9 cellular contexts compared by ENCODE assay signal in the genomic region with DNA sequence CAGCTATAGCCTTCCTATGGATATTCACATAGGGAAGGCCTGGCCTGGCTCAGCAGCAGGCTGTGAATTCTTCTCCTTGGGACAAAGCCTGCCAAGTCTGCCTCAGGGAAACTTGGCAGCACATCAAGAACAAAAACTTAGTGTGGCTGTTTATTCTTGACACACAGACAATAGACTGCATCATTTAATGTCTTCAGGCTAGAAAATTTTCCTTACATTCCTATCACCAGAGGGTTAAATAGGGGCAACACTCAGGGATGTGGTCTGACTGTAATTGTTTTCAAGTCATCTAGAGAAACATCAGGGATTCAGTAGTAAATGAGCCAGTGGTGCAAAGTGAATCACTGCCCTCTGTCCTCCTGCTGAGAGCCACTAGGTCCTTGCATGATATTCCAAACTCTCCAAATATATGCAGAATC.
DNase-seq lines count a peak whose midpoint lies in the region; ATAC-seq and TF ChIP-seq lines count a peak whose summit lies in the region.
"Had no signal": no experiment of that assay in that cellular context is flagged by ENCODE, and none has a peak within 500 bp of the region (broad histone marks: within the 10 kb centered on the region; RNA-seq: fewer than 3 reads in every experiment).

No MANE protein-coding gene starts in this region.

- peaks cover 0 to 12% (median 5%) of the 10 kb centered on the region in 8 donors for H3K9me3 Mint-ChIP-seq in CD4-positive, alpha-beta memory T cell
- H3K9me3 Mint-ChIP-seq: dendritic cell treated with granulocyte-macrophage colony-stimulating factor and Interleukin-4, amounts not matched to agents 40 ng/mL and 50 ng/mL, for 4 days had no signal

- CTCF ChIA-PET in SK-N-SH (lab: Yijun Ruan, JAX): no interaction called here
- CTCF ChIA-PET in CD4-positive, alpha-beta memory T cell (lab: Charles Lee; ENCODE audit: partially characterized antibody): no interaction called here

- no peak overlapping the region for H3K27ac Mint-ChIP-seq in CD4-positive, alpha-beta memory T cell
- H3K27ac Mint-ChIP-seq: dendritic cell treated with granulocyte-macrophage colony-stimulating factor and Interleukin-4, amounts not matched to agents 40 ng/mL and 50 ng/mL, for 4 days had no signal

- no peaks in the 10 kb centered on the region for H3K27me3 Mint-ChIP-seq in CD4-positive, alpha-beta memory T cell
- H3K27me3 Mint-ChIP-seq: dendritic cell treated with granulocyte-macrophage colony-stimulating factor and Interleukin-4, amounts not matched to agents 40 ng/mL and 50 ng/mL, for 4 days had no signal

- POLR2A ChIA-PET in SK-N-SH (lab: Yijun Ruan, JAX): no interaction called here
- POLR2A ChIA-PET in CD4-positive, alpha-beta memory T cell (lab: Charles Lee; ENCODE audit: partially characterized antibody): no interaction called here

- H2AFZ ChIP-seq in SK-N-SH (ENCODE audit: low read depth): no peak overlapping the region

- no peaks in the 10 kb centered on the region for H3K9me3 ChIP-seq in SK-N-SH
- H3K9me3 ChIP-seq in cardiac muscle cell (ENCODE audit: low read depth): no peaks in the 10 kb centered on the region
- H3K9me3 ChIP-seq in CD4-positive, alpha-beta memory T cell (ENCODE audit: control insufficient read depth in 1 of 2, low read length in 2 of 2): no peaks in the 10 kb centered on the region

- no peak for TF ChIP-seq RAD21 in SK-N-SH (IDR thresholded peaks at IDR 0.05; ENCODE audit: low read length)

- TF ChIP-seq EP300 in SK-N-SH (IDR thresholded peaks at IDR 0.05; ENCODE audit: borderline replicate concordance in 1 of 2, low read depth in 1 of 2, low read length in 1 of 2): peak in 1 of 2 experiments; percentile 16; a peak in 1 of 4 replicates

- H3K27ac ChIP-seq in SK-N-SH (ENCODE audit: low read depth in 2 of 2, low read length in 1 of 2) (peak overlapping the region; percentile 33 to 79), cardiac muscle cell (no peak overlapping the region)
- H3K27ac ChIP-seq in CD4-positive, alpha-beta memory T cell (ENCODE audit: low read depth, low read length): no peak overlapping the region

- intact Hi-C loops in CD4-positive, alpha-beta memory T cell (cut with micrococcal nuclease): no loop called here

- no peak overlapping the region for H3K4me2 ChIP-seq in SK-N-SH

- no peaks in the 10 kb centered on the region for H3K4me1 Mint-ChIP-seq in CD4-positive, alpha-beta memory T cell

- no peaks in the 10 kb centered on the region for H3K36me3 Mint-ChIP-seq in CD4-positive, alpha-beta memory T cell

- no peaks in the 10 kb centered on the region for H4K20me1 ChIP-seq in SK-N-SH (ENCODE audit: insufficient read depth)

- H3K36me3 ChIP-seq in SK-N-SH (replicated peaks in 1 of 2; ENCODE audit: control insufficient read depth in 1 of 2, insufficient read depth in 2 of 2, low read length in 1 of 2) (peaks cover 0 to 16% of the 10 kb centered on the region in 2 experiments), cardiac muscle cell (no peaks in the 10 kb centered on the region)
- H3K36me3 ChIP-seq in CD4-positive, alpha-beta memory T cell (ENCODE audit: insufficient read depth, low read length): no peaks in the 10 kb centered on the region

- no peak overlapping the region for H3K4me3 Mint-ChIP-seq in CD4-positive, alpha-beta memory T cell
- H3K4me3 Mint-ChIP-seq: dendritic cell treated with granulocyte-macrophage colony-stimulating factor and Interleukin-4, amounts not matched to agents 40 ng/mL and 50 ng/mL, for 4 days had no signal

- H3K79me2 ChIP-seq in SK-N-SH (ENCODE audit: insufficient read depth): no peaks in the 10 kb centered on the region

- peak; percentile 43 for TF ChIP-seq CTCF in SK-N-SH (IDR thresholded peaks at IDR 0.05)
- TF ChIP-seq CTCF in cardiac muscle cell (IDR thresholded peaks at IDR 0.05; ENCODE audit: low read depth, low read length): no peak
- no peak for TF ChIP-seq CTCF in retinal pigment epithelial cell (conservative IDR thresholded peaks at IDR 0.05; ENCODE audit: low read depth, low read length)

- no peak overlapping the region for H3K9ac ChIP-seq in SK-N-SH

- H3K4me1 ChIP-seq in SK-N-SH (ENCODE audit: control insufficient read depth in 1 of 2, insufficient read depth in 2 of 2, low read depth in 1 of 2, low read length in 1 of 2) (peaks cover 26 to 34% of the 10 kb centered on the region in 2 experiments), cardiac muscle cell (ENCODE audit: low read depth) (peaks cover 12% of the 10 kb centered on the region)
- H3K4me1 ChIP-seq in CD4-positive, alpha-beta memory T cell (ENCODE audit: insufficient read depth, low read length): no peaks in the 10 kb centered on the region

- DNase-seq in EL (peak; percentile 94), SK-N-SH (no peak), cardiac muscle cell (ENCODE audit: low read depth in 1 of 2, low spot score in 1 of 2) (peak; percentile 12 to 94), retinal pigment epithelial cell (ENCODE audit: low read depth) (peak; percentile 52), SHP77 treated with DMSO at 0.1 percent for 48 hours (lab: John Stamatoyannopoulos, UW) (no peak), GDM1 (lab: John Stamatoyannopoulos, UW) (no peak)
- DNase-seq in CD4-positive, alpha-beta memory T cell: no peak

- no peaks in the 10 kb centered on the region for H3K9me2 ChIP-seq in SK-N-SH

- no peaks in the 10 kb centered on the region for H3K27me3 ChIP-seq in SK-N-SH (ENCODE audit: insufficient read depth)
- H3K27me3 ChIP-seq in cardiac muscle cell: no peaks in the 10 kb centered on the region
- H3K27me3 ChIP-seq in CD4-positive, alpha-beta memory T cell (ENCODE audit: insufficient read depth, low read length): no peaks in the 10 kb centered on the region

- ATAC-seq in GM18519 (IDR thresholded peaks at IDR 0.05; ENCODE audit: low FRiP score, unreplicated experiment): no peak

- H3K4me3 ChIP-seq in SK-N-SH (ENCODE audit: low read depth in 2 of 2, low read length in 1 of 2): no peak overlapping the region
- H3K4me3 ChIP-seq in cardiac muscle cell: no peak overlapping the region
- no peak overlapping the region for H3K4me3 ChIP-seq in retinal pigment epithelial cell (ENCODE audit: low read length)
- no peak overlapping the region for H3K4me3 ChIP-seq in CD4-positive, alpha-beta memory T cell (ENCODE audit: low read length in 2 of 2)

- peaks cover 36% of the 10 kb centered on the region for H3F3A ChIP-seq in SK-N-SH (replicated peaks; ENCODE audit: insufficient read depth)

TF ChIP-seq in SK-N-SH, 30 proteins besides CTCF, POLR2A, EP300 and RAD21 (continues in another document):
- no peak; the same call in 1 of the 2 replicates for TF ChIP-seq TEAD4 (IDR thresholded peaks at IDR 0.05; ENCODE audit: borderline replicate concordance, insufficient read depth)
- no peak for TF ChIP-seq POLR2AphosphoS5 (IDR thresholded peaks at IDR 0.05; ENCODE audit: low read depth, low read length)
- TF ChIP-seq SMC3 (IDR thresholded peaks at IDR 0.05; ENCODE audit: low read depth, low read length): no peak; the same call in 1 of the 2 replicates
- TF ChIP-seq RXRA (IDR thresholded peaks at IDR 0.05; ENCODE audit: borderline replicate concordance, low read depth): no peak
- TF ChIP-seq, protein P1, sequence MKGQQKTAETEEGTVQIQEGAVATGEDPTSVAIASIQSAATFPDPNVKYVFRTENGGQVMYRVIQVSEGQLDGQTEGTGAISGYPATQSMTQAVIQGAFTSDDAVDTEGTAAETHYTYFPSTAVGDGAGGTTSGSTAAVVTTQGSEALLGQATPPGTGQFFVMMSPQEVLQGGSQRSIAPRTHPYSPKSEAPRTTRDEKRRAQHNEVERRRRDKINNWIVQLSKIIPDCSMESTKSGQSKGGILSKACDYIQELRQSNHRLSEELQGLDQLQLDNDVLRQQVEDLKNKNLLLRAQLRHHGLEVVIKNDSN (IDR thresholded peaks at IDR 0.05; ENCODE audit: borderline replicate concordance, low read depth): no peak
- peak; percentile 90 for TF ChIP-seq NFIC (IDR thresholded peaks at IDR 0.05; ENCODE audit: borderline replicate concordance)
- TF ChIP-seq FOXM1 (IDR thresholded peaks at IDR 0.05; ENCODE audit: low read depth): no peak
- TF ChIP-seq, protein P2, sequence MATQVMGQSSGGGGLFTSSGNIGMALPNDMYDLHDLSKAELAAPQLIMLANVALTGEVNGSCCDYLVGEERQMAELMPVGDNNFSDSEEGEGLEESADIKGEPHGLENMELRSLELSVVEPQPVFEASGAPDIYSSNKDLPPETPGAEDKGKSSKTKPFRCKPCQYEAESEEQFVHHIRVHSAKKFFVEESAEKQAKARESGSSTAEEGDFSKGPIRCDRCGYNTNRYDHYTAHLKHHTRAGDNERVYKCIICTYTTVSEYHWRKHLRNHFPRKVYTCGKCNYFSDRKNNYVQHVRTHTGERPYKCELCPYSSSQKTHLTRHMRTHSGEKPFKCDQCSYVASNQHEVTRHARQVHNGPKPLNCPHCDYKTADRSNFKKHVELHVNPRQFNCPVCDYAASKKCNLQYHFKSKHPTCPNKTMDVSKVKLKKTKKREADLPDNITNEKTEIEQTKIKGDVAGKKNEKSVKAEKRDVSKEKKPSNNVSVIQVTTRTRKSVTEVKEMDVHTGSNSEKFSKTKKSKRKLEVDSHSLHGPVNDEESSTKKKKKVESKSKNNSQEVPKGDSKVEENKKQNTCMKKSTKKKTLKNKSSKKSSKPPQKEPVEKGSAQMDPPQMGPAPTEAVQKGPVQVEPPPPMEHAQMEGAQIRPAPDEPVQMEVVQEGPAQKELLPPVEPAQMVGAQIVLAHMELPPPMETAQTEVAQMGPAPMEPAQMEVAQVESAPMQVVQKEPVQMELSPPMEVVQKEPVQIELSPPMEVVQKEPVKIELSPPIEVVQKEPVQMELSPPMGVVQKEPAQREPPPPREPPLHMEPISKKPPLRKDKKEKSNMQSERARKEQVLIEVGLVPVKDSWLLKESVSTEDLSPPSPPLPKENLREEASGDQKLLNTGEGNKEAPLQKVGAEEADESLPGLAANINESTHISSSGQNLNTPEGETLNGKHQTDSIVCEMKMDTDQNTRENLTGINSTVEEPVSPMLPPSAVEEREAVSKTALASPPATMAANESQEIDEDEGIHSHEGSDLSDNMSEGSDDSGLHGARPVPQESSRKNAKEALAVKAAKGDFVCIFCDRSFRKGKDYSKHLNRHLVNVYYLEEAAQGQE (IDR thresholded peaks at IDR 0.05; ENCODE audit: low read depth, low read length): no peak
- peak; percentile 60 for TF ChIP-seq TCF12 (IDR thresholded peaks at IDR 0.05)
- TF ChIP-seq, protein P3, sequence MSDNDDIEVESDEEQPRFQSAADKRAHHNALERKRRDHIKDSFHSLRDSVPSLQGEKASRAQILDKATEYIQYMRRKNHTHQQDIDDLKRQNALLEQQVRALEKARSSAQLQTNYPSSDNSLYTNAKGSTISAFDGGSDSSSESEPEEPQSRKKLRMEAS (IDR thresholded peaks at IDR 0.05; ENCODE audit: low read depth): no peak
- TF ChIP-seq EZH2phosphoT487 (IDR thresholded peaks at IDR 0.05; ENCODE audit: borderline replicate concordance, low read depth): no peak
- no peak for TF ChIP-seq TAF1 (IDR thresholded peaks at IDR 0.05; ENCODE audit: borderline replicate concordance, low read depth, low read length)
- no peak for TF ChIP-seq YY1 (IDR thresholded peaks at IDR 0.05; ENCODE audit: low read depth)
- TF ChIP-seq GABPA (IDR thresholded peaks at IDR 0.05; ENCODE audit: low read depth): no peak
- no peak for TF ChIP-seq FOXJ3 (CRISPR knock-in tag; IDR thresholded peaks at IDR 0.05)
- TF ChIP-seq JUND (IDR thresholded peaks at IDR 0.05): no peak

Comparison
In these comparisons a context has a peak if more than half of its experiments do, and no peak if none do; other contexts are left out.
1. DNase-seq: peak in EL (single experiment), cardiac muscle cell (2 of 2) and retinal pigment epithelial cell (single experiment); none in SK-N-SH (single experiment), SHP77 treated with DMSO at 0.1 percent for 48 hours (single experiment), GDM1 (single experiment) and CD4-positive, alpha-beta memory T cell (0 of 5).
2. H3K27ac ChIP-seq: peak in SK-N-SH (2 of 2); none in cardiac muscle cell (single experiment) and CD4-positive, alpha-beta memory T cell (single experiment).